34 cellular contexts compared by ENCODE assay signal in genomic region chr18:13226533-13227144, GRCh38. TPM values are rescaled to one million over a fixed set of nuclear protein-coding genes. Genes with fewer than 3 reads are reported as not detected.
"Had no signal": no experiment of that assay in that cellular context is flagged by ENCODE, and none has a peak within 500 bp of the region (broad histone marks: within the 10 kb centered on the region; RNA-seq: fewer than 3 reads in every experiment).

No MANE protein-coding gene starts in this region.

- H3K9me3 ChIP-seq: body of pancreas, esophagus squamous epithelium, gastroesophageal sphincter, heart right ventricle had no signal

- H3K27ac Mint-ChIP-seq: activated CD4-positive, alpha-beta memory T cell treated with anti-CD3 and anti-CD28 coated beads, Interleukin-2, amount 10 ng/mL, durations not matched to agents 7 days and 5 days; activated CD4-positive, alpha-beta T cell treated with anti-CD3 and anti-CD28 coated beads, Interleukin-2, amount 10 ng/mL, durations not matched to agents 7 days and 5 days; activated naive CD8-positive, alpha-beta T cell; activated T-helper 17 cell treated with anti-CD3 and anti-CD28 coated beads, Interleukin-2, amount 50 U/mL, for 72 hours; dendritic cell treated with granulocyte-macrophage colony-stimulating factor and Interleukin-4, amounts not matched to agents 40 ng/mL and 50 ng/mL, for 4 days; T-helper 2 cell treated with Interferon-gamma antibody and Interleukin-4, amounts not matched to agents 5 μg/mL and 100 μg/mL, for 36 hours had no signal

- FAIRE-seq: endothelial cell of umbilical vein had no signal

- H3K4me1 Mint-ChIP-seq: activated CD4-positive, alpha-beta memory T cell treated with anti-CD3 and anti-CD28 coated beads, Interleukin-2, amount 10 ng/mL, durations not matched to agents 7 days and 5 days had no signal

- H3K27ac ChIP-seq: body of pancreas, coronary artery, dorsolateral prefrontal cortex, epithelial cell of prostate, esophagus squamous epithelium, gastroesophageal sphincter, heart right ventricle, hepatocyte, WERI-Rb-1 had no signal

- ATAC-seq: activated T-cell treated with anti-CD3 and anti-CD28 coated beads, Interleukin-2, amount 50 U/mL, for 4 hours; activated T-helper 17 cell treated with anti-CD3 and anti-CD28 coated beads, Interleukin-2, amount 50 U/mL, for 72 hours; body of pancreas; gastroesophageal sphincter; heart right ventricle; T-helper 17 cell had no signal

- H3K4me3 ChIP-seq: body of pancreas, coronary artery, dorsolateral prefrontal cortex, esophagus squamous epithelium, gastroesophageal sphincter, heart right ventricle, hepatocyte had no signal

- H3K27me3 ChIP-seq: body of pancreas, dorsolateral prefrontal cortex, gastroesophageal sphincter, heart right ventricle, hepatocyte had no signal

- H3K36me3 ChIP-seq: esophagus squamous epithelium, gastroesophageal sphincter, WERI-Rb-1 had no signal

- DNase-seq: activated CD4-positive, alpha-beta memory T cell treated with anti-CD3 and anti-CD28 coated beads, Interleukin-2, amount 10 ng/mL, durations not matched to agents 7 days and 5 days; activated CD4-positive, alpha-beta T cell treated with anti-CD3 and anti-CD28 coated beads for 1 hour; activated CD4-positive, alpha-beta T cell treated with anti-CD3 and anti-CD28 coated beads for 4 hours; activated CD4-positive, alpha-beta T cell treated with anti-CD3 and anti-CD28 coated beads, Interleukin-2, amount 10 ng/mL, durations not matched to agents 7 days and 5 days; activated CD4-positive, alpha-beta T cell treated with anti-CD3 and anti-CD28 coated beads, Interleukin-2, amount 50 U/mL, for 4 hours; activated CD4-positive, CD25-positive, alpha-beta regulatory T cell; activated effector memory CD4-positive, alpha-beta T cell treated with Interleukin-2 at 50 U/mL for 16 hours; activated gamma-delta T cell treated with Interleukin-2 at 50 U/mL for 16 hours; activated naive CD4-positive, alpha-beta T cell treated with anti-CD3 and anti-CD28 coated beads, Interleukin-2, amount 50 U/mL, for 16 hours; activated naive CD4-positive, alpha-beta T cell treated with Interleukin-2 at 50 U/mL for 16 hours; activated T-cell treated with anti-CD3 and anti-CD28 coated beads, Interleukin-2, amount 50 U/mL, for 4 hours; amygdala; aorta; body of pancreas; caudate nucleus; dorsolateral prefrontal cortex; effector memory CD4-positive, alpha-beta T cell; esophagus squamous epithelium; foreskin melanocyte; heart right ventricle; T-helper 1 cell; T-helper 17 cell; T1000; WERI-Rb-1 had no signal

- H3K9me3 Mint-ChIP-seq: activated CD4-positive, alpha-beta memory T cell treated with anti-CD3 and anti-CD28 coated beads, Interleukin-2, amount 10 ng/mL, durations not matched to agents 7 days and 5 days; activated CD4-positive, alpha-beta T cell treated with anti-CD3 and anti-CD28 coated beads, Interleukin-2, amount 10 ng/mL, durations not matched to agents 7 days and 5 days; activated T-cell treated with anti-CD3 and anti-CD28 coated beads, Interleukin-2, amount 50 U/mL, for 4 hours; activated T-helper 17 cell treated with anti-CD3 and anti-CD28 coated beads, Interleukin-2, amount 50 U/mL, for 72 hours; dendritic cell treated with granulocyte-macrophage colony-stimulating factor and Interleukin-4, amounts not matched to agents 40 ng/mL and 50 ng/mL, for 4 days; T-helper 2 cell treated with Interferon-gamma antibody and Interleukin-4, amounts not matched to agents 5 μg/mL and 100 μg/mL, for 36 hours had no signal

- H3K4me3 Mint-ChIP-seq: activated CD4-positive, alpha-beta memory T cell treated with anti-CD3 and anti-CD28 coated beads, Interleukin-2, amount 10 ng/mL, durations not matched to agents 7 days and 5 days; activated CD4-positive, alpha-beta T cell treated with anti-CD3 and anti-CD28 coated beads, Interleukin-2, amount 10 ng/mL, durations not matched to agents 7 days and 5 days; activated naive CD8-positive, alpha-beta T cell; activated T-cell treated with anti-CD3 and anti-CD28 coated beads, Interleukin-2, amount 50 U/mL, for 4 hours; activated T-helper 17 cell treated with anti-CD3 and anti-CD28 coated beads, Interleukin-2, amount 50 U/mL, for 72 hours; dendritic cell treated with granulocyte-macrophage colony-stimulating factor and Interleukin-4, amounts not matched to agents 40 ng/mL and 50 ng/mL, for 4 days; T-helper 17 cell; T-helper 2 cell treated with Interferon-gamma antibody and Interleukin-4, amounts not matched to agents 5 μg/mL and 100 μg/mL, for 36 hours had no signal

- H3K27me3 Mint-ChIP-seq: activated CD4-positive, alpha-beta T cell treated with anti-CD3 and anti-CD28 coated beads, Interleukin-2, amount 10 ng/mL, durations not matched to agents 7 days and 5 days; activated naive CD8-positive, alpha-beta T cell; activated T-helper 17 cell treated with anti-CD3 and anti-CD28 coated beads, Interleukin-2, amount 50 U/mL, for 72 hours; dendritic cell treated with granulocyte-macrophage colony-stimulating factor and Interleukin-4, amounts not matched to agents 40 ng/mL and 50 ng/mL, for 4 days; T-helper 17 cell had no signal

RNA-seq across cellular contexts. Expression of gene LDLRAD4, which starts 8.1 kb away (rescaled TPM):
- total RNA-seq: fibroblast of lung had no signal
